Comparison of ENCODE assay signal across 8 cellular contexts in the genomic region with DNA sequence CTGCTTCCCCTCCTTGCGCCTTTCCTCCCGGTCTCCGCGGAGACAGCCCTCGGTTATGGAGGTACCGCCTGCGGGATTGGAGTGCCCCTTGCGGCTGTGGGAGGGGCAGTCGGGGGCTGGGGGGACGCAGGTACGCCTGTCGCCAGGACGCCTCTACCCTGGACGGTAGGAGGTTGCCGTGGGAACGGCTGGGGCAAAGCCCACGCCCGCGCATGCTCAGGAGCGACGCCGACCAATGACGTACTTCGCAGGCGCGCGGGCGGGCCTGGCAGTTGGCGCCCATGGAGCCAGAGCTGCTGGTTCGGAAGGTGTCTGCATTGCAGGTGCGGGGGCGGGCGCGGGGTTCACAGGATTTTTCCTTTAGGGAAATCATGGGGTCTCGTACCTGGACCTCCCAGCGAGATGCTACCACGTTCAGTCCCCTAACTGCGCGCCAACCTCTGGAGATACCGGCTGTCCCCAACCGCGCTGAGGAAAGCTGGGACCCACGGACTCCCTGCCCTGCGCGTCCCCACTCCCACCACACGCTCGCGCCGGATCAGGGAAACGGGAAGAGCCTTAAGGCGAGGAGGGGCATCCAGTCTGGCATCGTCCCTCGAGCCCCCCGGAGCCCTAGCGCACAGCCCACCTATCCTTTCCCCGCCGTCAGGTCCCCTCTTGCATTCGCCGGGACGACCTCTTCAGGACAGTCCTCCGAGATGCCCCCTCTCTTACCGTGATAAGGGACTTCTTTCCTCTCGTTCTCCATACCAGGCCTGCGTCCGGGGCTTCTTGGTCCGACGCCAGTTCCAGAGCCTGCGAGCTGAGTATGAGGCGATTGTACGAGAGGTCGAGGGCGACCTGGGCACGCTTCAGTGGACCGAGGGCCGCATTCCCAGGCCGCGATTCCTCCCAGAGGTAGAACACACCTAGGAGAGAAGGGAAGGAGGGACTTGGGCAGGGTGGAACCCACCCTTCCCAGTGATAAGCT. TPM values are rescaled to one million over a fixed set of nuclear protein-coding genes. Genes with fewer than 3 reads are reported as not detected.
DNase-seq lines count a peak whose midpoint lies in the region; ATAC-seq and TF ChIP-seq lines count a peak whose summit lies in the region.

Gene IQCC, plus strand, starts transcription at position 271 of the 970 bp plus-strand sequence. Its CDS starts 11 bp downstream, at position 282.

- no peaks in the 10 kb centered on the region for H3K9me3 ChIP-seq in HEK293 (ENCODE audit: control insufficient read depth, insufficient read depth, low read depth, low read length)
- no peaks in the 10 kb centered on the region for H3K9me3 ChIP-seq in right cardiac atrium (ENCODE audit: control insufficient read depth, low read length)
- no peaks in the 10 kb centered on the region for H3K9me3 ChIP-seq in psoas muscle

- CTCF ChIA-PET in HEK293 (lab: Yijun Ruan, JAX): interaction anchor here (0.5 to 1.0 kb wide), 5 partner anchors 10 to 370 kb away, joined by 3 to 5 read pairs (median 4); no protein-coding TSS in a partner anchor

- peak; percentile 95 for TF ChIP-seq CTCF in HEK293 (tag by site-specific recombination; IDR thresholded peaks at IDR 0.05)
- no peak for TF ChIP-seq CTCF in psoas muscle (IDR thresholded peaks at IDR 0.05)

- H3K27me3 ChIP-seq in right cardiac atrium (ENCODE audit: control insufficient read depth, insufficient read depth): no peaks in the 10 kb centered on the region
- no peaks in the 10 kb centered on the region for H3K27me3 ChIP-seq in psoas muscle (ENCODE audit: insufficient read depth in 3 of 3, low read length in 2 of 3)

- intact Hi-C loops in right cardiac atrium (cut with DNase I): no loop called here
- intact Hi-C loops in psoas muscle (cut with DNase I): no loop called here

- POLR2A ChIA-PET in HEK293 (lab: Yijun Ruan, JAX): interaction anchor here (0.6 to 3.0 kb wide), 11 partner anchors 10 to 203 kb away, joined by 3 to 12 read pairs (median 4); partner anchors contain the start of genes BSDC1, KHDRBS1, KPNA6 and MARCKSL1

- H3K36me3 ChIP-seq in HEK293 (ENCODE audit: control insufficient read depth in 2 of 2, insufficient read depth in 1 of 2, low read length in 2 of 2) (peaks cover 0 to 40% of the 10 kb centered on the region in 2 experiments; a peak in 1 of 3 replicates), psoas muscle (ENCODE audit: insufficient read depth in 1 of 2, low read depth in 1 of 2) (peaks cover 0 to 10% of the 10 kb centered on the region in 2 donors)

- ATAC-seq in right cardiac atrium (peak; percentile 77 to 79), psoas muscle (peak; percentile 75 to 85 (median 78))

- peak within 1 kb of the TSS; percentile 48; the same call in 1 of the 2 replicates for H3K27ac ChIP-seq in HEK293 (ENCODE audit: extremely low read depth, low read depth, low read length)
- no peak within 1 kb of the TSS for H3K27ac ChIP-seq in right cardiac atrium (ENCODE audit: low read length)
- peak within 1 kb of the TSS; percentile 53 for H3K27ac ChIP-seq in psoas muscle

- DNase-seq in DMS153 (lab: John Stamatoyannopoulos, UW) (peak; percentile 95), NCI-H187 (lab: John Stamatoyannopoulos, UW) (peak; percentile 74 to 81), T-helper 2 cell (peak; percentile 72 to 88 (median 80)), anterior cingulate cortex (lab: John Stamatoyannopoulos, UW) (peak; percentile 26 to 90 (median 80)), right cardiac atrium (peak; percentile 88 to 95 (median 95)), psoas muscle (peak; percentile 87 to 93), ureter (ENCODE audit: low spot score) (peak; percentile 86)

- H3K4me1 ChIP-seq in HEK293 (ENCODE audit: control insufficient read depth, insufficient read depth, low read length) (peaks cover 4% of the 10 kb centered on the region), right cardiac atrium (ENCODE audit: control insufficient read depth, insufficient read depth, low read length) (peaks cover 13% of the 10 kb centered on the region), psoas muscle (peaks cover 24% of the 10 kb centered on the region)

- peak within 1 kb of the TSS; percentile 73 for H3K4me3 ChIP-seq in HEK293 (ENCODE audit: low read depth, low read length)
- peak within 1 kb of the TSS; percentile 59 for H3K4me3 ChIP-seq in right cardiac atrium (ENCODE audit: low read length)
- H3K4me3 ChIP-seq in psoas muscle: peak within 1 kb of the TSS; percentile 85

- 1% methylated on average over 77 of the region's 77 CpGs for WGBS in right cardiac atrium
- WGBS in psoas muscle, 3 donors: 2% methylated on average over 67 to 77 of the region's 77 CpGs

TF ChIP-seq in HEK293, 187 proteins besides CTCF, POLR2A, EP300 and RAD21 (continues in another document):
- peak; percentile 30; the same call in 1 of the 2 replicates for TF ChIP-seq ZIC2 (tag by site-specific recombination; IDR thresholded peaks at IDR 0.05)
- TF ChIP-seq, protein P1, sequence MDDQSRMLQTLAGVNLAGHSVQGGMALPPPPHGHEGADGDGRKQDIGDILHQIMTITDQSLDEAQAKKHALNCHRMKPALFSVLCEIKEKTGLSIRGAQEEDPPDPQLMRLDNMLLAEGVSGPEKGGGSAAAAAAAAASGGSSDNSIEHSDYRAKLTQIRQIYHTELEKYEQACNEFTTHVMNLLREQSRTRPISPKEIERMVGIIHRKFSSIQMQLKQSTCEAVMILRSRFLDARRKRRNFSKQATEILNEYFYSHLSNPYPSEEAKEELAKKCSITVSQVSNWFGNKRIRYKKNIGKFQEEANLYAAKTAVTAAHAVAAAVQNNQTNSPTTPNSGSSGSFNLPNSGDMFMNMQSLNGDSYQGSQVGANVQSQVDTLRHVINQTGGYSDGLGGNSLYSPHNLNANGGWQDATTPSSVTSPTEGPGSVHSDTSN (CRISPR knock-in tag; IDR thresholded peaks at IDR 0.05): no peak
- peak; percentile 44; the same call in 1 of the 2 replicates for TF ChIP-seq GLIS2 (tag by site-specific recombination; IDR thresholded peaks at IDR 0.05)
- 0 out of 2 replicates have a peak, but pooled peaks have one; percentile 55 for TF ChIP-seq ZNF24 (tag by site-specific recombination; IDR thresholded peaks at IDR 0.05)
- TF ChIP-seq ZNF629 (tag by site-specific recombination; IDR thresholded peaks at IDR 0.05): peak; percentile 88
- TF ChIP-seq ZNF2 (tag by site-specific recombination; IDR thresholded peaks at IDR 0.05): peak; percentile 47
- 0 out of 2 replicates have a peak, but pooled peaks have one; percentile 27 for TF ChIP-seq KLF7 (tag by site-specific recombination; IDR thresholded peaks at IDR 0.05; ENCODE audit: borderline replicate concordance)
- TF ChIP-seq HOXC10 (CRISPR knock-in tag; IDR thresholded peaks at IDR 0.05): no peak
- peak; percentile 94 for TF ChIP-seq EGR2 (tag by site-specific recombination; IDR thresholded peaks at IDR 0.05; ENCODE audit: low read depth)
- peak; percentile 87 for TF ChIP-seq ZNF335 (tag by site-specific recombination; conservative IDR thresholded peaks at IDR 0.05)
- TF ChIP-seq ZNF843 (tag by site-specific recombination; IDR thresholded peaks at IDR 0.05): peak; percentile 34; the same call in 1 of the 2 replicates
- 0 out of 2 replicates have a peak, but pooled peaks have one; percentile 22 for TF ChIP-seq ZBTB1 (tag by site-specific recombination; IDR thresholded peaks at IDR 0.05)
- TF ChIP-seq ZEB2 (tag by site-specific recombination; IDR thresholded peaks at IDR 0.05): peak; percentile 73
- peak; percentile 13; the same call in 1 of the 2 replicates for TF ChIP-seq OSR2 (tag by site-specific recombination; IDR thresholded peaks at IDR 0.05)
- TF ChIP-seq SP3 (tag by site-specific recombination; IDR thresholded peaks at IDR 0.05): peak; percentile 9; the same call in 1 of the 2 replicates
- peak; percentile 78 for TF ChIP-seq ZNF600 (tag by site-specific recombination; IDR thresholded peaks at IDR 0.05)
- 0 out of 2 replicates have a peak, but pooled peaks have one; percentile 19 for TF ChIP-seq WT1 (tag by site-specific recombination; IDR thresholded peaks at IDR 0.05)
- TF ChIP-seq KLF16 (tag by site-specific recombination; IDR thresholded peaks at IDR 0.05): peak; percentile 57; the same call in 1 of the 2 replicates
- TF ChIP-seq ZNF561 (tag by site-specific recombination; IDR thresholded peaks at IDR 0.05; ENCODE audit: borderline replicate concordance): peak; percentile 42; the same call in 1 of the 2 replicates
- peak; percentile 50; the same call in 1 of the 2 replicates for TF ChIP-seq ZXDB (tag by site-specific recombination; IDR thresholded peaks at IDR 0.05)
- peak; percentile 42 for TF ChIP-seq KLF1 (tag by site-specific recombination; IDR thresholded peaks at IDR 0.05)
- TF ChIP-seq, protein P2, sequence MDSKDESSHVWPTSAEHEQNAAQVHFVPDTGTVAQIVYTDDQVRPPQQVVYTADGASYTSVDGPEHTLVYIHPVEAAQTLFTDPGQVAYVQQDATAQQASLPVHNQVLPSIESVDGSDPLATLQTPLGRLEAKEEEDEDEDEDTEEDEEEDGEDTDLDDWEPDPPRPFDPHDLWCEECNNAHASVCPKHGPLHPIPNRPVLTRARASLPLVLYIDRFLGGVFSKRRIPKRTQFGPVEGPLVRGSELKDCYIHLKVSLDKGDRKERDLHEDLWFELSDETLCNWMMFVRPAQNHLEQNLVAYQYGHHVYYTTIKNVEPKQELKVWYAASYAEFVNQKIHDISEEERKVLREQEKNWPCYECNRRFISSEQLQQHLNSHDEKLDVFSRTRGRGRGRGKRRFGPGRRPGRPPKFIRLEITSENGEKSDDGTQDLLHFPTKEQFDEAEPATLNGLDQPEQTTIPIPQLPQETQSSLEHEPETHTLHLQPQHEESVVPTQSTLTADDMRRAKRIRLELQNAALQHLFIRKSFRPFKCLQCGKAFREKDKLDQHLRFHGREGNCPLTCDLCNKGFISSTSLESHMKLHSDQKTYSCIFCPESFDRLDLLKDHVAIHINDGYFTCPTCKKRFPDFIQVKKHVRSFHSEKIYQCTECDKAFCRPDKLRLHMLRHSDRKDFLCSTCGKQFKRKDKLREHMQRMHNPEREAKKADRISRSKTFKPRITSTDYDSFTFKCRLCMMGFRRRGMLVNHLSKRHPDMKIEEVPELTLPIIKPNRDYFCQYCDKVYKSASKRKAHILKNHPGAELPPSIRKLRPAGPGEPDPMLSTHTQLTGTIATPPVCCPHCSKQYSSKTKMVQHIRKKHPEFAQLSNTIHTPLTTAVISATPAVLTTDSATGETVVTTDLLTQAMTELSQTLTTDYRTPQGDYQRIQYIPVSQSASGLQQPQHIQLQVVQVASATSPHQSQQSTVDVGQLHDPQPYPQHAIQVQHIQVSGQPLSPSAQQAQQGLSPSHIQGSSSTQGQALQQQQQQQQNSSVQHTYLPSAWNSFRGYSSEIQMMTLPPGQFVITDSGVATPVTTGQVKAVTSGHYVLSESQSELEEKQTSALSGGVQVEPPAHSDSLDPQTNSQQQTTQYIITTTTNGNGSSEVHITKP (tag by site-specific recombination; IDR thresholded peaks at IDR 0.05): peak; percentile 59

RNA-seq across cellular contexts. Expression of gene IQCC, which starts in this region (rescaled TPM):
- total RNA-seq in right cardiac atrium (1 to 10 TPM in 3 of 4 donors, under 1 TPM in 1; 0.81 to 1.5 (median 1.5) TPM), psoas muscle (1 to 10 TPM in 1 of 4 donors, under 1 TPM in 3; 0.24 to 1.1 (median 0.59) TPM), ureter (2.5 TPM)
- polyA plus RNA-seq in right cardiac atrium (1.00 TPM), psoas muscle (1 to 10 TPM in 1 of 3 donors, under 1 TPM in 2; 0.46 to 1.2 (median 0.69) TPM)
